Comparison of ENCODE assay signal across 1 cellular context in genomic region chr20:50368813-50369224, GRCh38.
TF ChIP-seq lines count a peak whose summit lies in the region.

No MANE protein-coding gene starts in this region.

TF ChIP-seq in HepG2, 621 proteins besides CTCF, POLR2A, EP300 and RAD21 (continued from another document):
- TF ChIP-seq, protein P1, sequence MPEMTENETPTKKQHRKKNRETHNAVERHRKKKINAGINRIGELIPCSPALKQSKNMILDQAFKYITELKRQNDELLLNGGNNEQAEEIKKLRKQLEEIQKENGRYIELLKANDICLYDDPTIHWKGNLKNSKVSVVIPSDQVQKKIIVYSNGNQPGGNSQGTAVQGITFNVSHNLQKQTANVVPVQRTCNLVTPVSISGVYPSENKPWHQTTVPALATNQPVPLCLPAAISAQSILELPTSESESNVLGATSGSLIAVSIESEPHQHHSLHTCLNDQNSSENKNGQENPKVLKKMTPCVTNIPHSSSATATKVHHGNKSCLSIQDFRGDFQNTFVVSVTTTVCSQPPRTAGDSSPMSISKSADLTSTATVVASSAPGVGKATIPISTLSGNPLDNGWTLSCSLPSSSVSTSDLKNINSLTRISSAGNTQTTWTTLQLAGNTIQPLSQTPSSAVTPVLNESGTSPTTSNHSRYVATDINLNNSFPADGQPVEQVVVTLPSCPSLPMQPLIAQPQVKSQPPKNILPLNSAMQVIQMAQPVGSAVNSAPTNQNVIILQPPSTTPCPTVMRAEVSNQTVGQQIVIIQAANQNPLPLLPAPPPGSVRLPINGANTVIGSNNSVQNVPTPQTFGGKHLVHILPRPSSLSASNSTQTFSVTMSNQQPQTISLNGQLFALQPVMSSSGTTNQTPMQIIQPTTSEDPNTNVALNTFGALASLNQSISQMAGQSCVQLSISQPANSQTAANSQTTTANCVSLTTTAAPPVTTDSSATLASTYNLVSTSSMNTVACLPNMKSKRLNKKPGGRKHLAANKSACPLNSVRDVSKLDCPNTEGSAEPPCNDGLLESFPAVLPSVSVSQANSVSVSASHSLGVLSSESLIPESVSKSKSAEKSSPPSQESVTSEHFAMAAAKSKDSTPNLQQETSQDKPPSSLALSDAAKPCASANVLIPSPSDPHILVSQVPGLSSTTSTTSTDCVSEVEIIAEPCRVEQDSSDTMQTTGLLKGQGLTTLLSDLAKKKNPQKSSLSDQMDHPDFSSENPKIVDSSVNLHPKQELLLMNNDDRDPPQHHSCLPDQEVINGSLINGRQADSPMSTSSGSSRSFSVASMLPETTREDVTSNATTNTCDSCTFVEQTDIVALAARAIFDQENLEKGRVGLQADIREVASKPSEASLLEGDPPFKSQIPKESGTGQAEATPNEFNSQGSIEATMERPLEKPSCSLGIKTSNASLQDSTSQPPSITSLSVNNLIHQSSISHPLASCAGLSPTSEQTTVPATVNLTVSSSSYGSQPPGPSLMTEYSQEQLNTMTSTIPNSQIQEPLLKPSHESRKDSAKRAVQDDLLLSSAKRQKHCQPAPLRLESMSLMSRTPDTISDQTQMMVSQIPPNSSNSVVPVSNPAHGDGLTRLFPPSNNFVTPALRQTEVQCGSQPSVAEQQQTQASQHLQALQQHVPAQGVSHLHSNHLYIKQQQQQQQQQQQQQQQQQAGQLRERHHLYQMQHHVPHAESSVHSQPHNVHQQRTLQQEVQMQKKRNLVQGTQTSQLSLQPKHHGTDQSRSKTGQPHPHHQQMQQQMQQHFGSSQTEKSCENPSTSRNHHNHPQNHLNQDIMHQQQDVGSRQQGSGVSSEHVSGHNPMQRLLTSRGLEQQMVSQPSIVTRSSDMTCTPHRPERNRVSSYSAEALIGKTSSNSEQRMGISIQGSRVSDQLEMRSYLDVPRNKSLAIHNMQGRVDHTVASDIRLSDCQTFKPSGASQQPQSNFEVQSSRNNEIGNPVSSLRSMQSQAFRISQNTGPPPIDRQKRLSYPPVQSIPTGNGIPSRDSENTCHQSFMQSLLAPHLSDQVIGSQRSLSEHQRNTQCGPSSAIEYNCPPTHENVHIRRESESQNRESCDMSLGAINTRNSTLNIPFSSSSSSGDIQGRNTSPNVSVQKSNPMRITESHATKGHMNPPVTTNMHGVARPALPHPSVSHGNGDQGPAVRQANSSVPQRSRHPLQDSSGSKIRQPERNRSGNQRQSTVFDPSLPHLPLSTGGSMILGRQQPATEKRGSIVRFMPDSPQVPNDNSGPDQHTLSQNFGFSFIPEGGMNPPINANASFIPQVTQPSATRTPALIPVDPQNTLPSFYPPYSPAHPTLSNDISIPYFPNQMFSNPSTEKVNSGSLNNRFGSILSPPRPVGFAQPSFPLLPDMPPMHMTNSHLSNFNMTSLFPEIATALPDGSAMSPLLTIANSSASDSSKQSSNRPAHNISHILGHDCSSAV (CRISPR knock-in tag; IDR thresholded peaks at IDR 0.05; ENCODE audit: borderline replicate concordance) = no peak
- TF ChIP-seq ZNF781 (CRISPR knock-in tag; IDR thresholded peaks at IDR 0.05; ENCODE audit: borderline replicate concordance, not compliant biosample characterization) = peak; percentile 69
- no peak for TF ChIP-seq TIGD3 (CRISPR knock-in tag; IDR thresholded peaks at IDR 0.05; ENCODE audit: borderline replicate concordance)
TF ChIP-seq in HepG2: peak in this region for 86.
